Comparison of ENCODE assay signal across 10 cellular contexts in the genomic region with DNA sequence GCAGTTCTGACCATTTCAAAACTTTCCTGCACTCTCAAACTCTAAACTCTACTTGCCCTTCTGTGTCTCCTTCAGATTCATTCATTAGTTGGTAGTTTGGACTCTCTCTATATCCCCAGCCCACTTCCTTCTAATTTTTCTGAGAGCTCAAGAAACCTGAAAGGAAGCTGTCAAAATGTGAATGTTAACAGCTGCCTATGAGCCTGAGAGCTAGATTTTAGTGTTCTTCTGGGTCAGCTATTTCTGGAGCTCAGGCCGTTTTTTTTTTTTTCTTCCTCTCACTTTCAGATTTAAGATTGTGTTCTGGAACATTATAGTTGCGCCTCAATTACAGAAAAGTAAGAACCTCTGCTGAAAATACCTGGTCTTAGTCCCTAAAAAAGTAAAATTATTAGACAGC.
A peak's percentile ranks its signal among the peaks of the same experiment; 100 is the strongest.
DNase-seq lines count a peak whose midpoint lies in the region; ATAC-seq and TF ChIP-seq lines count a peak whose summit lies in the region.
"Had no signal": no experiment of that assay in that cellular context is flagged by ENCODE, and none has a peak within 500 bp of the region (broad histone marks: within the 10 kb centered on the region; RNA-seq: fewer than 3 reads in every experiment).

No MANE protein-coding gene starts in this region.

- H3K9me3 ChIP-seq in colonic mucosa, result no peaks in the 10 kb centered on the region
- H3K9me3 ChIP-seq: thoracic aorta had no signal

- H3K27me3 Mint-ChIP-seq in memory B cell, result no peaks in the 10 kb centered on the region

- H3K4me1 ChIP-seq in colonic mucosa, result no peaks in the 10 kb centered on the region

- no peaks in the 10 kb centered on the region for H3K36me3 ChIP-seq in colonic mucosa

- ATAC-seq in GM18502 (IDR thresholded peaks at IDR 0.05; ENCODE audit: poor library complexity, unreplicated experiment), result peak; percentile 94
- ATAC-seq in GM21529 (IDR thresholded peaks at IDR 0.05; ENCODE audit: unreplicated experiment), result peak; percentile 99
- peak; percentile 79 for ATAC-seq in HG03469 (IDR thresholded peaks at IDR 0.05; ENCODE audit: unreplicated experiment)
- ATAC-seq in memory B cell (ENCODE audit: low read depth), result no peak

- no peak overlapping the region for H3K9ac ChIP-seq in colonic mucosa (ENCODE audit: low read depth in 2 of 2, low read length in 2 of 2)

- no peak overlapping the region for H3K27ac ChIP-seq in colonic mucosa

- no peak overlapping the region for H3K4me3 Mint-ChIP-seq in memory B cell
- H3K4me3 Mint-ChIP-seq: neural crest cell had no signal

- peak overlapping the region; percentile 77 for H3K27ac Mint-ChIP-seq in memory B cell

- peaks cover 13% of the 10 kb centered on the region for H3K4me1 Mint-ChIP-seq in memory B cell

- no peaks in the 10 kb centered on the region for H3K9me3 Mint-ChIP-seq in memory B cell
- H3K9me3 Mint-ChIP-seq: neural crest cell had no signal

- intact Hi-C loops in colonic mucosa (cut with DNase I), result no loop called here

- peaks cover 8% of the 10 kb centered on the region for H3K36me3 Mint-ChIP-seq in memory B cell

- H3K27me3 ChIP-seq in colonic mucosa, result no peaks in the 10 kb centered on the region

- TF ChIP-seq CTCF in colonic mucosa (IDR thresholded peaks at IDR 0.05), result no peak

- no peak overlapping the region for H3K4me3 ChIP-seq in colonic mucosa
- H3K4me3 ChIP-seq: thoracic aorta had no signal

- DNase-seq in memory B cell (ENCODE audit: low spot score in 2 of 2) (no peak), AG20443 (ENCODE audit: low spot score) (no peak), colonic mucosa (no peak), NCI-H2227 (lab: John Stamatoyannopoulos, UW; ENCODE audit: unreplicated experiment) (no peak), kidney glomerular epithelial cell (lab: John Stamatoyannopoulos, UW) (no peak)
